Comparison of ENCODE assay signal across 9 cellular contexts in genomic region chr5:76401801-76402250, GRCh38. TPM values are rescaled to one million over a fixed set of nuclear protein-coding genes. Genes with fewer than 3 reads are reported as not detected.
DNase-seq lines count a peak whose midpoint lies in the region; ATAC-seq, FAIRE-seq and TF ChIP-seq lines count a peak whose summit lies in the region.
"Had no signal": no experiment of that assay in that cellular context is flagged by ENCODE, and none has a peak within 500 bp of the region (broad histone marks: within the 10 kb centered on the region; RNA-seq: fewer than 3 reads in every experiment).

No MANE protein-coding gene starts in this region.

- no peak for ATAC-seq in HG03460 (IDR thresholded peaks at IDR 0.05; ENCODE audit: unreplicated experiment)

- no peak for FAIRE-seq in H54 (lab: Jason Lieb, UNC)

- DNase-seq in DMS53 (lab: John Stamatoyannopoulos, UW) (peak; percentile 32), DMS53 treated with DMSO at 0.1 percent for 48 hours (lab: John Stamatoyannopoulos, UW; ENCODE audit: unreplicated experiment) (no peak), Karpas-422 (peak; percentile 50), adrenal gland (peak in 2 of 7 donors; percentile 29 to 31), neuronal stem cell (ENCODE audit: low spot score) (no peak), H54 (ENCODE audit: insufficient read length, low spot score) (no peak), NCI-H2107 (lab: John Stamatoyannopoulos, UW) (no peak)

- H2BK15ac ChIP-seq in neuronal stem cell (ENCODE audit: low read length): no peak overlapping the region

- H3K79me1 ChIP-seq in neuronal stem cell (ENCODE audit: low read depth, low read length): no peaks in the 10 kb centered on the region

- H4K91ac ChIP-seq in neuronal stem cell (ENCODE audit: low read depth, low read length, poor library complexity): peak overlapping the region; percentile 5

- no peak for TF ChIP-seq CTCF in adrenal gland (IDR thresholded peaks at IDR 0.05)

- H2AK5ac ChIP-seq in neuronal stem cell (ENCODE audit: low read depth, low read length): no peak overlapping the region

- no peak overlapping the region for H4K8ac ChIP-seq in neuronal stem cell (ENCODE audit: low read depth, low read length)

- H2BK5ac ChIP-seq in neuronal stem cell (ENCODE audit: low read length): no peak overlapping the region

- no peak overlapping the region for H3K23ac ChIP-seq in neuronal stem cell (ENCODE audit: low read depth, low read length, poor library complexity)

- H3K27ac ChIP-seq in Karpas-422 (ENCODE audit: low read length): no peak overlapping the region
- H3K27ac ChIP-seq in adrenal gland: peak overlapping the region in 4 of 5 donors; percentile 60 to 92 (median 70)
- H3K27ac ChIP-seq in neuronal stem cell (replicated peaks; ENCODE audit: low read length): no peak overlapping the region
- H3K27ac ChIP-seq: 22Rv1 had no signal

- 22 to 32% (median 27%) methylated on average over 11 of the region's 11 CpGs for WGBS in adrenal gland, 4 donors
- no CpG with 5 or more reads among the region's 11 CpGs for WGBS in neuronal stem cell (ENCODE audit: extremely low coverage in 2 of 2, insufficient read length in 2 of 2, insufficient replicate concordance in 1 of 2), 2 donors

- H3K4me1 ChIP-seq in Karpas-422 (ENCODE audit: low read length): peaks cover 17% of the 10 kb centered on the region
- H3K4me1 ChIP-seq in adrenal gland (replicated peaks in 1 of 2): peaks cover 9 to 32% of the 10 kb centered on the region in 2 donors
- H3K4me1 ChIP-seq in neuronal stem cell (ENCODE audit: control insufficient read depth in 2 of 2, insufficient read depth in 1 of 2, low read depth in 1 of 2, low read length in 2 of 2): peaks cover 5 to 25% of the 10 kb centered on the region in 2 donors

- H2BK120ac ChIP-seq in neuronal stem cell (ENCODE audit: low read depth, low read length): no peak overlapping the region

- no peak overlapping the region for H3K14ac ChIP-seq in neuronal stem cell (ENCODE audit: low read length)

- no peak overlapping the region for H3K4ac ChIP-seq in neuronal stem cell (ENCODE audit: low read length)

- H2BK12ac ChIP-seq in neuronal stem cell (ENCODE audit: low read length): no peak overlapping the region

- H3K9me2 ChIP-seq in Karpas-422 (replicated peaks; ENCODE audit: insufficient read depth, low read length): no peaks in the 10 kb centered on the region

- H3K36me3 ChIP-seq in Karpas-422 (ENCODE audit: insufficient read depth, low read length) (no peaks in the 10 kb centered on the region), adrenal gland (replicated peaks in 1 of 2) (no peaks in the 10 kb centered on the region), neuronal stem cell (replicated peaks in 1 of 2; ENCODE audit: control insufficient read depth in 2 of 2, insufficient read depth in 2 of 2, low read length in 2 of 2) (no peaks in the 10 kb centered on the region)

- no peaks in the 10 kb centered on the region for H3K79me2 ChIP-seq in Karpas-422 (ENCODE audit: low read length)

- intact Hi-C loops in adrenal gland (cut with DNase I): loop anchor here (5.0 to 10.0 kb wide), 2 partner anchors 133 to 140 kb away; no protein-coding TSS in a partner anchor

- H3K27me3 ChIP-seq in Karpas-422 (ENCODE audit: low read length): no peaks in the 10 kb centered on the region
- H3K27me3 ChIP-seq in adrenal gland: no peaks in the 10 kb centered on the region
- peaks cover 0 to 6% (median 0%) of the 10 kb centered on the region in 3 experiments for H3K27me3 ChIP-seq in neuronal stem cell (ENCODE audit: control insufficient read depth in 3 of 3, insufficient read depth in 3 of 3, low read depth in 1 of 3, low read length in 3 of 3)

- H2AFZ ChIP-seq in Karpas-422 (ENCODE audit: low read length) (no peak overlapping the region), neuronal stem cell (ENCODE audit: low read length) (peak overlapping the region; percentile 99)

- H3K4me2 ChIP-seq in Karpas-422 (ENCODE audit: low read depth, low read length, poor library complexity, severe bottlenecking): peak overlapping the region; percentile 42
- no peak overlapping the region for H3K4me2 ChIP-seq in neuronal stem cell (ENCODE audit: insufficient read depth, low read length, poor library complexity, severe bottlenecking)

- no peaks in the 10 kb centered on the region for H4K20me1 ChIP-seq in Karpas-422 (ENCODE audit: insufficient read depth, low read depth, low read length)

- H3K18ac ChIP-seq in neuronal stem cell (ENCODE audit: low read length): peak overlapping the region; percentile 42

- no peak overlapping the region for H3K4me3 ChIP-seq in Karpas-422 (ENCODE audit: low read length)
- peak overlapping the region in 3 of 4 donors; percentile 16 to 91 (median 75) for H3K4me3 ChIP-seq in adrenal gland
- H3K4me3 ChIP-seq in neuronal stem cell (ENCODE audit: low read length in 2 of 2): peak overlapping the region in 1 of 2 donors; percentile 77

- TF ChIP-seq POLR2A in adrenal gland (IDR thresholded peaks at IDR 0.05) (no peak), H54 (IDR thresholded peaks at IDR 0.05; ENCODE audit: low read depth, low read length) (no peak)

- no peaks in the 10 kb centered on the region for H3K9me3 ChIP-seq in Karpas-422 (ENCODE audit: low read length)
- no peaks in the 10 kb centered on the region for H3K9me3 ChIP-seq in adrenal gland (replicated peaks in 1 of 3)
- no peaks in the 10 kb centered on the region for H3K9me3 ChIP-seq in neuronal stem cell (replicated peaks in 1 of 2; ENCODE audit: control insufficient read depth in 2 of 2, insufficient read depth in 1 of 2, low read depth in 1 of 2, low read length in 2 of 2)

- no peak overlapping the region for H3K9ac ChIP-seq in Karpas-422 (ENCODE audit: low read length)
- H3K9ac ChIP-seq in neuronal stem cell (ENCODE audit: low read depth, low read length, poor library complexity): no peak overlapping the region

RNA-seq across cellular contexts. Expression of gene IQGAP2, which starts 1.3 kb away (rescaled TPM):
- total RNA-seq in Karpas-422 (2014; rRNA removed; shearing (Covaris generic); ENCODE audit: low replicate concordance): not detected in 2 replicates
- total RNA-seq in adrenal gland: 10 to 100 TPM; 19.3 to 77.3 (median 53.0) TPM
- polyA plus RNA-seq in adrenal gland: 10 to 100 TPM; 14.9 to 34.0 (median 25.7) TPM
- polyA plus RNA-seq in neuronal stem cell (2013, experiment 1 of 2): 9.9 TPM
- polyA plus RNA-seq in neuronal stem cell (2013, experiment 2 of 2): 10.5 TPM

Comparison
In these comparisons a context has a peak if more than half of its experiments do, and no peak if none do; other contexts are left out.
1. DNase-seq: peak in DMS53 (single experiment) and Karpas-422 (single experiment); none in DMS53 treated with DMSO at 0.1 percent for 48 hours (single experiment), neuronal stem cell (single experiment), H54 (single experiment) and NCI-H2107 (single experiment).
2. H3K27ac ChIP-seq: peak in adrenal gland (4 of 5); none in Karpas-422 (single experiment) and neuronal stem cell (single experiment).
3. RNA of gene IQGAP2, which starts 1.3 kb away (total RNA-seq): 19.3 to 77.3 TPM in adrenal gland; not detected in Karpas-422; every median in the first group is over 10 times any median in the second.